8 cellular contexts compared by ENCODE assay signal in the genomic region with DNA sequence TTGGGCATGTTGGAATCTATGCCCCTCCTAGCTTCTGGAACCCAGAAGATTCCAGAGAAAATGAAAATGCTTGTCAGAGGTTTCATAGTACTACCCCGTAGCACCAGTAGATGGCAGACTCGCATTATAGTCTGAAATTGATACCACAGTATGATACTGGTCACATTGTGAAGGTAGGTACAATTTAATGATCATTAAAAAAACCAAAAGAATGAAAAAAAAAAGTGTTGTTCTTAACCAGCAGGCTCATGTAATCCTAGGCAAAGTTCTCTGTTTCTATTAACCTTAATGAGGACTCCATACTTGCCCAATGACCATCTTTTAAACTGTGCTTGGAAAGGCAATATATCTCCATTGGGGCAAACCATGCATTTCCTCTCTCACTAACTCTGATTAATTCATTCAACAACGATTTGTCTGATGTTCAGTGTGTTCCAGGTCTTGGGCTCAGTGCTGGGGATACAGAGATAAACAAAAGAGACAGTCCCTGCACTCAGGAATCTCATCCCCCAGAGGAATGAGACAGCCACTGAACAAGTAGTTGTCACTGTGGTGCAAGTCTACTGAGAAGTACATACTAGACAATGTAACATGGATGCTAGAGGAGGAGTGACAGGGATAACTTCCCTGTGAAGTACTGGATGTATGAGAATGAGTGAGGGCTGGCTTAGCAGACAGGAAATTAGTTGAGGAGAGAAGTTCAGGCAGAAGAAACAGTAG.
DNase-seq lines count a peak whose midpoint lies in the region; ATAC-seq, FAIRE-seq and TF ChIP-seq lines count a peak whose summit lies in the region.

No MANE protein-coding gene starts in this region.

- in situ Hi-C loops in brain microvascular endothelial cell (cut with HindIII; ENCODE audit: low pct_ligation_motif_present, low sequenced_read_pairs), result loop anchor here (25.0 kb wide), 1 partner anchor 234 kb away; the partner anchor contains the start of gene PHYHIPL

- peak; percentile 71 for TF ChIP-seq CTCF in GM12864 (IDR thresholded peaks at IDR 0.05; ENCODE audit: low read depth, low read length, missing control alignments)
- TF ChIP-seq CTCF in brain microvascular endothelial cell (IDR thresholded peaks at IDR 0.05; ENCODE audit: low read depth, low read length, missing control alignments), result peak; percentile 74
- peak; percentile 72 for TF ChIP-seq CTCF in kidney epithelial cell (IDR thresholded peaks at IDR 0.05; ENCODE audit: insufficient read depth, low read length, poor library complexity, severe bottlenecking)

- H3K4me3 ChIP-seq in GM12864 (ENCODE audit: low read depth, low read length), result no peak overlapping the region
- no peak overlapping the region for H3K4me3 ChIP-seq in brain microvascular endothelial cell (ENCODE audit: low read depth, low read length)
- no peak overlapping the region for H3K4me3 ChIP-seq in kidney epithelial cell (ENCODE audit: low read depth, low read length)

- H3K27me3 ChIP-seq in brain microvascular endothelial cell (replicated peaks) (no peaks in the 10 kb centered on the region), kidney epithelial cell (ENCODE audit: control insufficient read depth, insufficient read depth, low read length) (no peaks in the 10 kb centered on the region)

- H3K27ac ChIP-seq in brain microvascular endothelial cell (no peak overlapping the region), substantia nigra (ENCODE audit: low read depth, low read length, poor library complexity, severe bottlenecking) (peak overlapping the region; percentile 74)

- DNase-seq in GM12864 (ENCODE audit: low read depth) (no peak), NCI-H146 (lab: John Stamatoyannopoulos, UW) (peak; percentile 14), brain microvascular endothelial cell (peak; percentile 66), kidney epithelial cell (ENCODE audit: low read depth) (no peak), substantia nigra (lab: John Stamatoyannopoulos, UW) (peak in 28 of 49 donors; percentile 3 to 58 (median 24)), GDM1 (lab: John Stamatoyannopoulos, UW) (no peak)

- peak; percentile 62 for ATAC-seq in HG02588 (IDR thresholded peaks at IDR 0.05; ENCODE audit: unreplicated experiment)

- H3K36me3 ChIP-seq in brain microvascular endothelial cell (replicated peaks) (no peaks in the 10 kb centered on the region), kidney epithelial cell (ENCODE audit: control insufficient read depth, insufficient read depth, low read length) (no peaks in the 10 kb centered on the region)

- FAIRE-seq in A204.1 (lab: Jason Lieb, UNC), result peak; percentile 59

Comparison
In these comparisons a context has a peak if more than half of its experiments do, and no peak if none do; other contexts are left out.
1. DNase-seq: peak in NCI-H146 (single experiment), brain microvascular endothelial cell (single experiment) and substantia nigra (28 of 49); none in GM12864 (single experiment), kidney epithelial cell (single experiment) and GDM1 (single experiment).
2. Peak in every context shown above with its lines, with median percentiles within 50 percentile points of each other: CTCF ChIP-seq.